1 cellular context compared by ENCODE assay signal in the genomic region with DNA sequence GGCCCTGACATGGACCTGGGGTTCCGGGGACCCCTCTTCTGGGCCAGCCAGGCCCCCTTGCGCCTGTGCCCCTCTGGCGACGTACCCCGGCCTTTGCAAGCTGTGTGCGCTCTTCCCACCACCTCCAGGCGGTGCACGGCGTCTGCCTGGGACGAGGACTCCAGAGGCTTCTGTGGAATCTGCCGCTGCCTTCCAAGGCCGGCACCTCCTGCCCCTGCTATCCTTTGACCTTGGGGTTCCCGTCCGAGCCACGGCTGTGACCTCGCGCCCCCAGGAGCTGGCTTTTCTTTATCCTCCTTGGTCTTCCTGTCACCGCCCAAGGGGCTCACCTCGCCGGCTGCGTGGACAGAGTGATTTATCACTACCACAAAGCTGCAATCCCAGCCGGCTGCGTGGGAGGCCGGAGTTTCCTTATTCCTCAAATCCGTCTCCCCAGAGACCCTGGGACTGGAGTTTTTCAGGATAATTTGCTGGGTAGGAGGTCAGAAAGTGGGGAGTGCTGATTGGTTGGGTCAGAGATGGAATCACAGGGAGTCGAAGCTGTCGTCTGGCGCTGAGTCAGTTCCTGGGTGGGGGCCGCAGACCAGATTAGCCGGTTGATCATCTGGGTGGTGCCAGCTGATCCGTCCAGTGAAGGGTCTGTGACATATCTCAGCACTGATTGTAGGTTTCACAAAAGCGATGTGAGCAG.
TF ChIP-seq lines count a peak whose summit lies in the region.

No MANE protein-coding gene starts in this region.

TF ChIP-seq in HepG2, 621 proteins besides CTCF, POLR2A, EP300 and RAD21 (continued from another document and continues in another):
- TF ChIP-seq CAMTA2 (CRISPR knock-in tag; IDR thresholded peaks at IDR 0.05; ENCODE audit: borderline replicate concordance): no peak
- no peak for TF ChIP-seq TCF12 (IDR thresholded peaks at IDR 0.05)
- TF ChIP-seq TCF12 (CRISPR knock-in tag; IDR thresholded peaks at IDR 0.05): peak; percentile 70; the same call in 1 of the 2 replicates
- TF ChIP-seq JUND (CRISPR knock-in tag; IDR thresholded peaks at IDR 0.05): no peak
- no peak for TF ChIP-seq KAT8 (CRISPR knock-in tag; IDR thresholded peaks at IDR 0.05)
- TF ChIP-seq ZSCAN22 (CRISPR knock-in tag; IDR thresholded peaks at IDR 0.05): no peak
- no peak for TF ChIP-seq ZMYM4 (CRISPR knock-in tag; IDR thresholded peaks at IDR 0.05)
- TF ChIP-seq MBD4 (IDR thresholded peaks at IDR 0.05; ENCODE audit: borderline replicate concordance, low read length): no peak
- TF ChIP-seq HOXA3 (CRISPR knock-in tag; IDR thresholded peaks at IDR 0.05): peak; percentile 51; the same call in 1 of the 2 replicates
- no peak for TF ChIP-seq PCBP2 (optimal IDR thresholded peaks at IDR 0.05; ENCODE audit: low read depth, low read length, poor library complexity, severe bottlenecking)
- TF ChIP-seq ZNF891 (CRISPR knock-in tag; IDR thresholded peaks at IDR 0.05): peak; percentile 67; the same call in 1 of the 2 replicates
- no peak for TF ChIP-seq SRF (IDR thresholded peaks at IDR 0.05; ENCODE audit: low read depth, low read length)
- TF ChIP-seq HNRNPH1 (optimal IDR thresholded peaks at IDR 0.05; ENCODE audit: low read depth, low read length): no peak
- TF ChIP-seq, protein P1, sequence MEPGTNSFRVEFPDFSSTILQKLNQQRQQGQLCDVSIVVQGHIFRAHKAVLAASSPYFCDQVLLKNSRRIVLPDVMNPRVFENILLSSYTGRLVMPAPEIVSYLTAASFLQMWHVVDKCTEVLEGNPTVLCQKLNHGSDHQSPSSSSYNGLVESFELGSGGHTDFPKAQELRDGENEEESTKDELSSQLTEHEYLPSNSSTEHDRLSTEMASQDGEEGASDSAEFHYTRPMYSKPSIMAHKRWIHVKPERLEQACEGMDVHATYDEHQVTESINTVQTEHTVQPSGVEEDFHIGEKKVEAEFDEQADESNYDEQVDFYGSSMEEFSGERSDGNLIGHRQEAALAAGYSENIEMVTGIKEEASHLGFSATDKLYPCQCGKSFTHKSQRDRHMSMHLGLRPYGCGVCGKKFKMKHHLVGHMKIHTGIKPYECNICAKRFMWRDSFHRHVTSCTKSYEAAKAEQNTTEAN (CRISPR knock-in tag; conservative IDR thresholded peaks at IDR 0.05): no peak
- TF ChIP-seq CREB1 (IDR thresholded peaks at IDR 0.05): no peak
- no peak for TF ChIP-seq CREB1 (CRISPR knock-in tag; IDR thresholded peaks at IDR 0.05)
- 0 out of 2 replicates have a peak, but pooled peaks have one; percentile 20 for TF ChIP-seq CREM (IDR thresholded peaks at IDR 0.05)
- TF ChIP-seq CREM (CRISPR knock-in tag; IDR thresholded peaks at IDR 0.05): no peak
- TF ChIP-seq, protein P2, sequence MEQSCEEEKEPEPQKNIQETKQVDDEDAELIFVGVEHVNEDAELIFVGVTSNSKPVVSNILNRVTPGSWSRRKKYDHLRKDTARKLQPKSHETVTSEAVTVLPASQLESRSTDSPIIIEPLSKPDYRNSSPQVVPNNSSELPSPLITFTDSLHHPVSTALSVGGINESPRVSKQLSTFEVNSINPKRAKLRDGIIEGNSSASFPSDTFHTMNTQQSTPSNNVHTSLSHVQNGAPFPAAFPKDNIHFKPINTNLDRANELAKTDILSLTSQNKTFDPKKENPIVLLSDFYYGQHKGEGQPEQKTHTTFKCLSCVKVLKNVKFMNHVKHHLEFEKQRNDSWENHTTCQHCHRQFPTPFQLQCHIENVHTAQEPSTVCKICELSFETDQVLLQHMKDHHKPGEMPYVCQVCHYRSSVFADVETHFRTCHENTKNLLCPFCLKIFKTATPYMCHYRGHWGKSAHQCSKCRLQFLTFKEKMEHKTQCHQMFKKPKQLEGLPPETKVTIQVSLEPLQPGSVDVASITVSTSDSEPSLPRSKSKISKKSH (CRISPR knock-in tag; IDR thresholded peaks at IDR 0.05; ENCODE audit: borderline replicate concordance): peak; percentile 46; the same call in 1 of the 2 replicates
- TF ChIP-seq MEIS1 (CRISPR knock-in tag; IDR thresholded peaks at IDR 0.05; ENCODE audit: borderline replicate concordance): 0 out of 2 replicates have a peak, but pooled peaks have one; percentile 22
- no peak for TF ChIP-seq ZNF207 (IDR thresholded peaks at IDR 0.05; ENCODE audit: borderline replicate concordance)
- TF ChIP-seq SOX6 (IDR thresholded peaks at IDR 0.05): no peak
- no peak; the same call in 1 of the 2 replicates for TF ChIP-seq SOX6 (CRISPR knock-in tag; IDR thresholded peaks at IDR 0.05)
- TF ChIP-seq GLI4 (CRISPR knock-in tag; IDR thresholded peaks at IDR 0.05; ENCODE audit: borderline replicate concordance): no peak
- TF ChIP-seq, protein P3, sequence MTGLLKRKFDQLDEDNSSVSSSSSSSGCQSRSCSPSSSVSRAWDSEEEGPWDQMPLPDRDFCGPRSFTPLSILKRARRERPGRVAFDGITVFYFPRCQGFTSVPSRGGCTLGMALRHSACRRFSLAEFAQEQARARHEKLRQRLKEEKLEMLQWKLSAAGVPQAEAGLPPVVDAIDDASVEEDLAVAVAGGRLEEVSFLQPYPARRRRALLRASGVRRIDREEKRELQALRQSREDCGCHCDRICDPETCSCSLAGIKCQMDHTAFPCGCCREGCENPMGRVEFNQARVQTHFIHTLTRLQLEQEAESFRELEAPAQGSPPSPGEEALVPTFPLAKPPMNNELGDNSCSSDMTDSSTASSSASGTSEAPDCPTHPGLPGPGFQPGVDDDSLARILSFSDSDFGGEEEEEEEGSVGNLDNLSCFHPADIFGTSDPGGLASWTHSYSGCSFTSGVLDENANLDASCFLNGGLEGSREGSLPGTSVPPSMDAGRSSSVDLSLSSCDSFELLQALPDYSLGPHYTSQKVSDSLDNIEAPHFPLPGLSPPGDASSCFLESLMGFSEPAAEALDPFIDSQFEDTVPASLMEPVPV (CRISPR knock-in tag; IDR thresholded peaks at IDR 0.05): no peak
- TF ChIP-seq HOXA5 (CRISPR knock-in tag; IDR thresholded peaks at IDR 0.05): no peak
- TF ChIP-seq ISL2 (CRISPR knock-in tag; IDR thresholded peaks at IDR 0.05): no peak
- TF ChIP-seq, protein P4, sequence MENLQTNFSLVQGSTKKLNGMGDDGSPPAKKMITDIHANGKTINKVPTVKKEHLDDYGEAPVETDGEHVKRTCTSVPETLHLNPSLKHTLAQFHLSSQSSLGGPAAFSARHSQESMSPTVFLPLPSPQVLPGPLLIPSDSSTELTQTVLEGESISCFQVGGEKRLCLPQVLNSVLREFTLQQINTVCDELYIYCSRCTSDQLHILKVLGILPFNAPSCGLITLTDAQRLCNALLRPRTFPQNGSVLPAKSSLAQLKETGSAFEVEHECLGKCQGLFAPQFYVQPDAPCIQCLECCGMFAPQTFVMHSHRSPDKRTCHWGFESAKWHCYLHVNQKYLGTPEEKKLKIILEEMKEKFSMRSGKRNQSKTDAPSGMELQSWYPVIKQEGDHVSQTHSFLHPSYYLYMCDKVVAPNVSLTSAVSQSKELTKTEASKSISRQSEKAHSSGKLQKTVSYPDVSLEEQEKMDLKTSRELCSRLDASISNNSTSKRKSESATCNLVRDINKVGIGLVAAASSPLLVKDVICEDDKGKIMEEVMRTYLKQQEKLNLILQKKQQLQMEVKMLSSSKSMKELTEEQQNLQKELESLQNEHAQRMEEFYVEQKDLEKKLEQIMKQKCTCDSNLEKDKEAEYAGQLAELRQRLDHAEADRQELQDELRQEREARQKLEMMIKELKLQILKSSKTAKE (CRISPR knock-in tag; IDR thresholded peaks at IDR 0.05; ENCODE audit: borderline replicate concordance): peak; percentile 60
- TF ChIP-seq CHD4 (IDR thresholded peaks at IDR 0.05; ENCODE audit: borderline replicate concordance, low read length): no peak
- TF ChIP-seq PHF21A (CRISPR knock-in tag; IDR thresholded peaks at IDR 0.05): peak; percentile 33; the same call in 1 of the 2 replicates
- TF ChIP-seq NR2F6 (IDR thresholded peaks at IDR 0.05): peak; percentile 77
- TF ChIP-seq NR2F6 (CRISPR knock-in tag; IDR thresholded peaks at IDR 0.05): peak; percentile 81
- TF ChIP-seq ZBTB1 (CRISPR knock-in tag; IDR thresholded peaks at IDR 0.05; ENCODE audit: borderline replicate concordance): no peak
- TF ChIP-seq PHF8 (CRISPR knock-in tag; IDR thresholded peaks at IDR 0.05): 0 out of 2 replicates have a peak, but pooled peaks have one; percentile 16
- no peak for TF ChIP-seq KMT2A (CRISPR knock-in tag; IDR thresholded peaks at IDR 0.05)
- peak; percentile 95 for TF ChIP-seq ZFAT (CRISPR knock-in tag; conservative IDR thresholded peaks at IDR 0.05)
- no peak for TF ChIP-seq ZNF354B (CRISPR knock-in tag; IDR thresholded peaks at IDR 0.05)
- 0 out of 2 replicates have a peak, but pooled peaks have one; percentile 20 for TF ChIP-seq ZMYM2 (CRISPR knock-in tag; IDR thresholded peaks at IDR 0.05)
- TF ChIP-seq, protein P5, sequence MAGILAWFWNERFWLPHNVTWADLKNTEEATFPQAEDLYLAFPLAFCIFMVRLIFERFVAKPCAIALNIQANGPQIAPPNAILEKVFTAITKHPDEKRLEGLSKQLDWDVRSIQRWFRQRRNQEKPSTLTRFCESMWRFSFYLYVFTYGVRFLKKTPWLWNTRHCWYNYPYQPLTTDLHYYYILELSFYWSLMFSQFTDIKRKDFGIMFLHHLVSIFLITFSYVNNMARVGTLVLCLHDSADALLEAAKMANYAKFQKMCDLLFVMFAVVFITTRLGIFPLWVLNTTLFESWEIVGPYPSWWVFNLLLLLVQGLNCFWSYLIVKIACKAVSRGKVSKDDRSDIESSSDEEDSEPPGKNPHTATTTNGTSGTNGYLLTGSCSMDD (CRISPR knock-in tag; IDR thresholded peaks at IDR 0.05): no peak
- TF ChIP-seq EED (CRISPR knock-in tag; IDR thresholded peaks at IDR 0.05): no peak
- TF ChIP-seq, protein P6, sequence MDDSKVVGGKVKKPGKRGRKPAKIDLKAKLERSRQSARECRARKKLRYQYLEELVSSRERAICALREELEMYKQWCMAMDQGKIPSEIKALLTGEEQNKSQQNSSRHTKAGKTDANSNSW (CRISPR knock-in tag; IDR thresholded peaks at IDR 0.05; ENCODE audit: borderline replicate concordance): no peak
- TF ChIP-seq ZNF792 (CRISPR knock-in tag; IDR thresholded peaks at IDR 0.05): no peak; the same call in 1 of the 2 replicates
- no peak for TF ChIP-seq ISX (CRISPR knock-in tag; conservative IDR thresholded peaks at IDR 0.05)
- TF ChIP-seq FOSL2 (CRISPR knock-in tag; IDR thresholded peaks at IDR 0.05): peak; percentile 72
- TF ChIP-seq ZFP36 (IDR thresholded peaks at IDR 0.05; ENCODE audit: borderline replicate concordance, low read depth, low read length, partially characterized antibody): no peak
- TF ChIP-seq KDM4B (CRISPR knock-in tag; IDR thresholded peaks at IDR 0.05): no peak
- no peak for TF ChIP-seq ZNF343 (CRISPR knock-in tag; IDR thresholded peaks at IDR 0.05)
- no peak for TF ChIP-seq ONECUT2 (CRISPR knock-in tag; IDR thresholded peaks at IDR 0.05)
- TF ChIP-seq, protein P7, sequence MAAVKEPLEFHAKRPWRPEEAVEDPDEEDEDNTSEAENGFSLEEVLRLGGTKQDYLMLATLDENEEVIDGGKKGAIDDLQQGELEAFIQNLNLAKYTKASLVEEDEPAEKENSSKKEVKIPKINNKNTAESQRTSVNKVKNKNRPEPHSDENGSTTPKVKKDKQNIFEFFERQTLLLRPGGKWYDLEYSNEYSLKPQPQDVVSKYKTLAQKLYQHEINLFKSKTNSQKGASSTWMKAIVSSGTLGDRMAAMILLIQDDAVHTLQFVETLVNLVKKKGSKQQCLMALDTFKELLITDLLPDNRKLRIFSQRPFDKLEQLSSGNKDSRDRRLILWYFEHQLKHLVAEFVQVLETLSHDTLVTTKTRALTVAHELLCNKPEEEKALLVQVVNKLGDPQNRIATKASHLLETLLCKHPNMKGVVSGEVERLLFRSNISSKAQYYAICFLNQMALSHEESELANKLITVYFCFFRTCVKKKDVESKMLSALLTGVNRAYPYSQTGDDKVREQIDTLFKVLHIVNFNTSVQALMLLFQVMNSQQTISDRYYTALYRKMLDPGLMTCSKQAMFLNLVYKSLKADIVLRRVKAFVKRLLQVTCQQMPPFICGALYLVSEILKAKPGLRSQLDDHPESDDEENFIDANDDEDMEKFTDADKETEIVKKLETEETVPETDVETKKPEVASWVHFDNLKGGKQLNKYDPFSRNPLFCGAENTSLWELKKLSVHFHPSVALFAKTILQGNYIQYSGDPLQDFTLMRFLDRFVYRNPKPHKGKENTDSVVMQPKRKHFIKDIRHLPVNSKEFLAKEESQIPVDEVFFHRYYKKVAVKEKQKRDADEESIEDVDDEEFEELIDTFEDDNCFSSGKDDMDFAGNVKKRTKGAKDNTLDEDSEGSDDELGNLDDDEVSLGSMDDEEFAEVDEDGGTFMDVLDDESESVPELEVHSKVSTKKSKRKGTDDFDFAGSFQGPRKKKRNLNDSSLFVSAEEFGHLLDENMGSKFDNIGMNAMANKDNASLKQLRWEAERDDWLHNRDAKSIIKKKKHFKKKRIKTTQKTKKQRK (IDR thresholded peaks at IDR 0.05; ENCODE audit: low read length): no peak
- no peak for TF ChIP-seq ZNF296 (CRISPR knock-in tag; conservative IDR thresholded peaks at IDR 0.05)
- TF ChIP-seq ZNF557 (CRISPR knock-in tag; IDR thresholded peaks at IDR 0.05): no peak
- TF ChIP-seq ZNF564 (CRISPR knock-in tag; IDR thresholded peaks at IDR 0.05): 0 out of 2 replicates have a peak, but pooled peaks have one; percentile 47
- no peak for TF ChIP-seq CHD2 (IDR thresholded peaks at IDR 0.05; ENCODE audit: low read depth, low read length)
- TF ChIP-seq SYNCRIP (IDR thresholded peaks at IDR 0.05; ENCODE audit: insufficient read depth, low read depth, low read length): no peak
- TF ChIP-seq ZBTB7B (CRISPR knock-in tag; IDR thresholded peaks at IDR 0.05): 0 out of 2 replicates have a peak, but pooled peaks have one; percentile 53
- TF ChIP-seq, protein P8, sequence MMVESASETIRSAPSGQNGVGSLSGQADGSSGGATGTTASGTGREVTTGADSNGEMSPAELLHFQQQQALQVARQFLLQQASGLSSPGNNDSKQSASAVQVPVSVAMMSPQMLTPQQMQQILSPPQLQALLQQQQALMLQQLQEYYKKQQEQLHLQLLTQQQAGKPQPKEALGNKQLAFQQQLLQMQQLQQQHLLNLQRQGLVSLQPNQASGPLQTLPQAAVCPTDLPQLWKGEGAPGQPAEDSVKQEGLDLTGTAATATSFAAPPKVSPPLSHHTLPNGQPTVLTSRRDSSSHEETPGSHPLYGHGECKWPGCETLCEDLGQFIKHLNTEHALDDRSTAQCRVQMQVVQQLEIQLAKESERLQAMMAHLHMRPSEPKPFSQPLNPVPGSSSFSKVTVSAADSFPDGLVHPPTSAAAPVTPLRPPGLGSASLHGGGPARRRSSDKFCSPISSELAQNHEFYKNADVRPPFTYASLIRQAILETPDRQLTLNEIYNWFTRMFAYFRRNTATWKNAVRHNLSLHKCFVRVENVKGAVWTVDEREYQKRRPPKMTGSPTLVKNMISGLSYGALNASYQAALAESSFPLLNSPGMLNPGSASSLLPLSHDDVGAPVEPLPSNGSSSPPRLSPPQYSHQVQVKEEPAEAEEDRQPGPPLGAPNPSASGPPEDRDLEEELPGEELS (CRISPR knock-in tag; IDR thresholded peaks at IDR 0.05): peak; percentile 33; the same call in 1 of the 2 replicates
- no peak for TF ChIP-seq ARID2 (CRISPR knock-in tag; IDR thresholded peaks at IDR 0.05; ENCODE audit: borderline replicate concordance)
- TF ChIP-seq, protein P9, sequence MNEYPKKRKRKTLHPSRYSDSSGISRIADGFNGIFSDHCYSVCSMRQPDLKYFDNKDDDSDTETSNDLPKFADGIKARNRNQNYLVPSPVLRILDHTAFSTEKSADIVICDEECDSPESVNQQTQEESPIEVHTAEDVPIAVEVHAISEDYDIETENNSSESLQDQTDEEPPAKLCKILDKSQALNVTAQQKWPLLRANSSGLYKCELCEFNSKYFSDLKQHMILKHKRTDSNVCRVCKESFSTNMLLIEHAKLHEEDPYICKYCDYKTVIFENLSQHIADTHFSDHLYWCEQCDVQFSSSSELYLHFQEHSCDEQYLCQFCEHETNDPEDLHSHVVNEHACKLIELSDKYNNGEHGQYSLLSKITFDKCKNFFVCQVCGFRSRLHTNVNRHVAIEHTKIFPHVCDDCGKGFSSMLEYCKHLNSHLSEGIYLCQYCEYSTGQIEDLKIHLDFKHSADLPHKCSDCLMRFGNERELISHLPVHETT (CRISPR knock-in tag; conservative IDR thresholded peaks at IDR 0.05): 0 out of 2 replicates have a peak, but pooled peaks have one; percentile 51
